In genomic region chr22:46336119-46337078, GRCh38 we compare ENCODE assay signal across 8 cellular contexts. TPM values are rescaled to one million over a fixed set of nuclear protein-coding genes. Genes with fewer than 3 reads are reported as not detected.
DNase-seq lines count a peak whose midpoint lies in the region; ATAC-seq and TF ChIP-seq lines count a peak whose summit lies in the region.

No MANE protein-coding gene starts in this region.

- H3K36me3 Mint-ChIP-seq in CD4-positive, alpha-beta T cell (ENCODE audit: low read depth): peaks cover 50% of the 10 kb centered on the region

- ATAC-seq in CD4-positive, alpha-beta T cell (ENCODE audit: poor library complexity): peak; percentile 22
- no peak for ATAC-seq in HG03139 (IDR thresholded peaks at IDR 0.05; ENCODE audit: unreplicated experiment)

- H3K4me2 ChIP-seq in neural cell (ENCODE audit: low read length): peak overlapping the region; percentile 85

- H3K27ac Mint-ChIP-seq in CD4-positive, alpha-beta T cell: peak overlapping the region; percentile 87

- no peak for TF ChIP-seq RAD21 in neural cell (conservative IDR thresholded peaks at IDR 0.05)

- DNase-seq in CD4-positive, alpha-beta T cell: peak in 1 of 10 experiments; percentile 5
- DNase-seq in HEK293T (ENCODE audit: extremely low spot score) (no peak), esophagus muscularis mucosa (ENCODE audit: extremely low spot score) (no peak), NCI-H2107 treated with DMSO at 0.1 percent for 48 hours (lab: John Stamatoyannopoulos, UW; ENCODE audit: unreplicated experiment) (no peak), LoVo (ENCODE audit: low spot score) (no peak)

- no peaks in the 10 kb centered on the region for H4K20me1 ChIP-seq in neural cell (ENCODE audit: insufficient read depth)

- peak overlapping the region; percentile 95 for H3K4me3 Mint-ChIP-seq in CD4-positive, alpha-beta T cell

- H2AFZ ChIP-seq in neural cell (ENCODE audit: low read depth, low read length): peak overlapping the region; percentile 74

- H3K9me2 ChIP-seq in neural cell (ENCODE audit: insufficient read depth, low read length): no peaks in the 10 kb centered on the region

- no peaks in the 10 kb centered on the region for H3F3A ChIP-seq in neural cell (ENCODE audit: insufficient read depth, low read length, poor library complexity, severe bottlenecking)

- WGBS in esophagus muscularis mucosa: 13% methylated on average over 34 of the region's 42 CpGs

- no peaks in the 10 kb centered on the region for H3K9me3 Mint-ChIP-seq in CD4-positive, alpha-beta T cell

- H3K27me3 ChIP-seq in CD4-positive, alpha-beta T cell (ENCODE audit: control insufficient read depth, insufficient read depth, low read length): no peaks in the 10 kb centered on the region
- no peaks in the 10 kb centered on the region for H3K27me3 ChIP-seq in esophagus muscularis mucosa
- H3K27me3 ChIP-seq in neural cell (ENCODE audit: insufficient read depth, low read depth, low read length): no peaks in the 10 kb centered on the region

- H3K4me1 Mint-ChIP-seq in CD4-positive, alpha-beta T cell (ENCODE audit: low read depth): peaks cover 48% of the 10 kb centered on the region

- CTCF ChIA-PET in CD4-positive, alpha-beta T cell (lab: Charles Lee): interaction anchor here (1.0 to 1.2 kb wide), 3 partner anchors 31 to 227 kb away, joined by 3 read pairs; no protein-coding TSS in a partner anchor
- CTCF ChIA-PET in HEK293T (lab: Yijun Ruan, JAX): interaction anchor here (0.7 kb wide), 1 partner anchor 220 kb away, joined by 3 read pairs; no protein-coding TSS in a partner anchor

- H3K4me1 ChIP-seq in esophagus muscularis mucosa: peaks cover 12 to 34% (median 26%) of the 10 kb centered on the region in 4 donors

- peak overlapping the region; percentile 62 for H3K27ac ChIP-seq in CD4-positive, alpha-beta T cell (ENCODE audit: low read depth, low read length)
- H3K27ac ChIP-seq in VCaP (peak overlapping the region; percentile 82), esophagus muscularis mucosa (replicated peaks in 1 of 4) (peak overlapping the region; percentile 88 to 93 (median 90)), neural cell (ENCODE audit: low read length) (peak overlapping the region; percentile 67)

- POLR2A ChIA-PET in CD4-positive, alpha-beta T cell (lab: Charles Lee): interaction anchor here (1.0 to 1.1 kb wide), 4 partner anchors 86 to 454 kb away, joined by 3 to 4 read pairs (median 3); partner anchors contain the start of gene CDPF1
- POLR2A ChIA-PET in HEK293T (lab: Yijun Ruan, JAX): interaction anchor here (0.5 to 2.1 kb wide), 17 partner anchors 8 to 309 kb away, joined by 3 to 6 read pairs (median 3); partner anchors contain the start of genes CDPF1 and GTSE1

- TF ChIP-seq CTCF in CD4-positive, alpha-beta T cell (IDR thresholded peaks at IDR 0.05): no peak
- TF ChIP-seq CTCF in VCaP (conservative IDR thresholded peaks at IDR 0.05) (no peak), esophagus muscularis mucosa (IDR thresholded peaks at IDR 0.05) (no peak), neural cell (IDR thresholded peaks at IDR 0.05; ENCODE audit: poor library complexity, severe bottlenecking) (no peak)

- TF ChIP-seq EP300 in esophagus muscularis mucosa (IDR thresholded peaks at IDR 0.05): no peak
- no peak for TF ChIP-seq EP300 in neural cell (conservative IDR thresholded peaks at IDR 0.05; ENCODE audit: poor library complexity, severe bottlenecking)

- peaks cover 21 to 40% (median 34%) of the 10 kb centered on the region in 4 donors for H3K36me3 ChIP-seq in esophagus muscularis mucosa
- peaks cover 5% of the 10 kb centered on the region for H3K36me3 ChIP-seq in neural cell (ENCODE audit: insufficient read depth, low read length)

- no peaks in the 10 kb centered on the region for H3K9me3 ChIP-seq in CD4-positive, alpha-beta T cell (ENCODE audit: control insufficient read depth, low read length)
- H3K9me3 ChIP-seq in esophagus muscularis mucosa (no peaks in the 10 kb centered on the region), neural cell (ENCODE audit: low read length) (no peaks in the 10 kb centered on the region)

- no peaks in the 10 kb centered on the region for H3K27me3 Mint-ChIP-seq in CD4-positive, alpha-beta T cell

- peaks cover 17% of the 10 kb centered on the region for H3K79me2 ChIP-seq in neural cell (replicated peaks; ENCODE audit: insufficient read depth, low read length)

- peak overlapping the region; percentile 85 to 91 (median 88) for H3K4me3 ChIP-seq in esophagus muscularis mucosa
- peak overlapping the region; percentile 77 for H3K4me3 ChIP-seq in neural cell (ENCODE audit: low read length)

- no peak for TF ChIP-seq POLR2A in esophagus muscularis mucosa (IDR thresholded peaks at IDR 0.05; ENCODE audit: low read depth)

- intact Hi-C loops in CD4-positive, alpha-beta T cell (cut with DNase I, micrococcal nuclease): no loop called here
- intact Hi-C loops in esophagus muscularis mucosa (cut with DNase I): no loop called here

- peak overlapping the region; percentile 87 for H3K9ac ChIP-seq in neural cell (ENCODE audit: low read length)

TF ChIP-seq in HEK293T, 16 proteins besides CTCF, POLR2A, EP300 and RAD21:
- TF ChIP-seq FOXM1 (IDR thresholded peaks at IDR 0.05; ENCODE audit: borderline replicate concordance): no peak
- TF ChIP-seq ARNT (IDR thresholded peaks at IDR 0.05): 0 out of 2 replicates have a peak, but pooled peaks have one; percentile 56
- TF ChIP-seq SUZ12 (IDR thresholded peaks at IDR 0.05): no peak
TF ChIP-seq in HEK293T: peak in this region for 1.

TF ChIP-seq in neural cell, 6 proteins besides CTCF, POLR2A, EP300 and RAD21:
- TF ChIP-seq SMC3 (conservative IDR thresholded peaks at IDR 0.05; ENCODE audit: poor library complexity) (no peak), REST (IDR thresholded peaks at IDR 0.05; ENCODE audit: borderline replicate concordance) (no peak), POLR2AphosphoS5 (IDR thresholded peaks at IDR 0.05) (no peak), MXI1 (conservative IDR thresholded peaks at IDR 0.05; ENCODE audit: poor library complexity, severe bottlenecking) (no peak), TAF1 (IDR thresholded peaks at IDR 0.05; ENCODE audit: low read depth) (no peak), EZH2 (IDR thresholded peaks at IDR 0.05; ENCODE audit: borderline replicate concordance, insufficient read depth, low read length, poor library complexity, severe bottlenecking) (no peak)
TF ChIP-seq in neural cell: peak in this region for 0.

RNA-seq across cellular contexts. Expression of gene TRMU, which starts 0.9 kb away (rescaled TPM):
- 10 to 100 TPM; 65.2 to 65.4 TPM for total RNA-seq in CD4-positive, alpha-beta T cell
- total RNA-seq in esophagus muscularis mucosa: 10 to 100 TPM; 18.1 to 23.6 (median 20.6) TPM
- 72.9 and 88.3 TPM in 2 replicates for polyA plus RNA-seq in neural cell
- polyA minus RNA-seq in neural cell: 36.0 and 41.1 TPM in 2 replicates

RNA-seq across cellular contexts. Expression of gene GTSE1, which starts 39.7 kb away (rescaled TPM):
- total RNA-seq in CD4-positive, alpha-beta T cell: under 1 TPM; 0.14 to 0.89 TPM
- 1 to 10 TPM in 1 of 4 donors, not detected in 3; 1.0 TPM for total RNA-seq in esophagus muscularis mucosa
- polyA plus RNA-seq in neural cell: 0.28 and 0.48 TPM in 2 replicates
- polyA minus RNA-seq in neural cell: 0.97 and 1.7 TPM in 2 replicates
